Comparison of ENCODE assay signal across 1 cellular context in the genomic region with DNA sequence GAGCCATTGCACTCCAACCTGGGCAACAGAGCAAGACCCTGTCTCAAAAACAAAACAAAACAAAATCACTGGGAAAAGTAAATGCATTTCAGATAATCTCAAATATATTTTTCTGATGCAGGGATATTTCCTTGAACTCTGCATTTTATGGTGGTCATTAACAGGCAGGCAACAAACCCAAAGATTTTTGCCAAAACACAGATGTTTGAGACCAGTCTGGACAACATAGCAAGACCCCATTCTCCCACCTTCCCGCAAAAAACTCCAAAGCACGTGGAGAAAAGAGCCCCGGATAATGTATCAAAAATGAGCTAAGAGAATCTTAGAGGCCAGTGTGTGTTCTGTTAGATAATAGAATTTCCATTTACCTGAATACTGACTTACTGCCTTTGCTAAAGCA.
TF ChIP-seq lines count a peak whose summit lies in the region.

No MANE protein-coding gene starts in this region.

TF ChIP-seq in K562, 482 proteins besides CTCF, POLR2A, EP300 and RAD21 (continued from another document):
- no peak for TF ChIP-seq E2F1 (CRISPR knock-in tag; IDR thresholded peaks at IDR 0.05)
- TF ChIP-seq RBM25 (IDR thresholded peaks at IDR 0.05; ENCODE audit: low read depth, low read length, severe bottlenecking), result peak; percentile 29
- TF ChIP-seq ZNF174 (CRISPR knock-in tag; IDR thresholded peaks at IDR 0.05), result no peak
